12 cellular contexts compared by ENCODE assay signal in the genomic region with DNA sequence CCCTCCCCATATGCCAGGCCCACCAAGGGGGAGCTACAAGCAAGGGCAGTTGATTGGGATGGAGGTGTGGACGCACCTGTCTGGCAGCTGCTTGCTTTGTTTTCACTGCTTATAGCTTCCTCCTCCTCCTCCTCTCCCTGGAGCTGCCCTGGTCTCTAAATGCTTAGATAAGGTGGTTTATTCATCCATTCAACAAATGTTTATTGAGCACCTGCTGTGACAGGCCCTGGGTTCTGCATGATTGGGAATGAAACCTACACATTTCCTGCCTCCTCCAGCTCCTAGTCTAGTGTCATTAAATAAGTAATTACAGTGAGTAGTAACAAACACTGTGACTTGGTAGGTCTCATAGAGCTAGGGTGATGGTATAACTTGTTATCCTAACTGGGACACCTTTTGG. TPM values are rescaled to one million over a fixed set of nuclear protein-coding genes. Genes with fewer than 3 reads are reported as not detected.
DNase-seq lines count a peak whose midpoint lies in the region; ATAC-seq and TF ChIP-seq lines count a peak whose summit lies in the region.
"Had no signal": no experiment of that assay in that cellular context is flagged by ENCODE, and none has a peak within 500 bp of the region (broad histone marks: within the 10 kb centered on the region; RNA-seq: fewer than 3 reads in every experiment).

No MANE protein-coding gene starts in this region.

- BruUV-seq in Panc1 (replicated peaks; lab: Mats Ljungman, UMichigan): no TSS peak

- no peaks in the 10 kb centered on the region for H3K9me3 ChIP-seq in Panc1 (ENCODE audit: control insufficient read depth, insufficient read depth, low read depth, low read length)

- no peak overlapping the region for H3K4me3 Mint-ChIP-seq in nephron progenitor cell
- H3K4me3 Mint-ChIP-seq: activated CD8-positive, alpha-beta T cell treated with anti-CD3 and anti-CD28 coated beads for 36 hours; activated naive CD4-positive, alpha-beta T cell treated with anti-CD3 and anti-CD28 coated beads, Interleukin-2, amount 50 U/mL, for 24 hours; central memory CD8-positive, alpha-beta T cell had no signal

- H3K27ac Mint-ChIP-seq in nephron progenitor cell: peak overlapping the region; percentile 14
- H3K27ac Mint-ChIP-seq: activated CD8-positive, alpha-beta T cell treated with anti-CD3 and anti-CD28 coated beads for 36 hours; activated naive CD4-positive, alpha-beta T cell treated with anti-CD3 and anti-CD28 coated beads, Interleukin-2, amount 50 U/mL, for 24 hours had no signal

- no peaks in the 10 kb centered on the region for H3K9me3 Mint-ChIP-seq in nephron progenitor cell
- H3K9me3 Mint-ChIP-seq: activated CD8-positive, alpha-beta T cell treated with anti-CD3 and anti-CD28 coated beads for 36 hours; activated naive CD4-positive, alpha-beta T cell treated with anti-CD3 and anti-CD28 coated beads, Interleukin-2, amount 50 U/mL, for 24 hours; central memory CD8-positive, alpha-beta T cell had no signal

- POLR2A ChIA-PET in Panc1 (lab: Charles Lee): interaction anchor here (0.6 to 0.7 kb wide), 2 partner anchors 20 to 29 kb away, joined by 3 to 4 read pairs; no protein-coding TSS in a partner anchor

- H3K27me3 ChIP-seq in Panc1 (ENCODE audit: control insufficient read depth, insufficient read depth, low read length): no peaks in the 10 kb centered on the region

- CTCF ChIA-PET in Panc1 (lab: Charles Lee): no interaction called here

- peaks cover 22% of the 10 kb centered on the region for H3K4me1 ChIP-seq in Panc1 (ENCODE audit: control insufficient read depth, insufficient read depth, low read length)

- H3K4me3 ChIP-seq in Panc1 (ENCODE audit: low read depth in 2 of 2, low read length in 2 of 2): no peak overlapping the region

- H3K4me1 Mint-ChIP-seq in nephron progenitor cell: peaks cover 28% of the 10 kb centered on the region
- H3K4me1 Mint-ChIP-seq: activated naive CD4-positive, alpha-beta T cell treated with anti-CD3 and anti-CD28 coated beads, Interleukin-2, amount 50 U/mL, for 24 hours had no signal

- in situ Hi-C loops in Panc1 (cut with HindIII; ENCODE audit: low pct_unique_long_range_greater_than_20kb, low sequenced_read_pairs): no loop called here

- peak overlapping the region; percentile 80 for H3K27ac ChIP-seq in Panc1 (ENCODE audit: low read length)

- peaks cover 13% of the 10 kb centered on the region for H3K27me3 Mint-ChIP-seq in nephron progenitor cell (ENCODE audit: low read depth, poor library complexity)
- H3K27me3 Mint-ChIP-seq: activated CD8-positive, alpha-beta T cell treated with anti-CD3 and anti-CD28 coated beads for 36 hours; activated naive CD4-positive, alpha-beta T cell treated with anti-CD3 and anti-CD28 coated beads, Interleukin-2, amount 50 U/mL, for 24 hours; central memory CD8-positive, alpha-beta T cell had no signal

- intact Hi-C loops in Panc1 (cut with micrococcal nuclease; ENCODE audit: unreplicated experiment): no loop called here

- DNase-seq in DMS79 (lab: John Stamatoyannopoulos, UW) (peak; percentile 33), NCI-H1436 (lab: John Stamatoyannopoulos, UW) (peak; percentile 72), Panc1 (ENCODE audit: low read depth, low spot score) (no peak), nephron progenitor cell (no peak), cerebellum (ENCODE audit: low spot score) (no peak), omental fat pad (ENCODE audit: low spot score) (no peak)
- DNase-seq: activated CD8-positive, alpha-beta T cell treated with anti-CD3 and anti-CD28 coated beads for 36 hours; NCI-H187 treated with DMSO at 0.1 percent for 48 hours had no signal

- peak; percentile 37 for ATAC-seq in Panc1
- no peak for ATAC-seq in HG02973 (IDR thresholded peaks at IDR 0.05; ENCODE audit: unreplicated experiment)
- ATAC-seq in HG03442 (IDR thresholded peaks at IDR 0.05; ENCODE audit: unreplicated experiment): no peak
- no peak for ATAC-seq in omental fat pad (ENCODE audit: low FRiP score)
- ATAC-seq: activated CD8-positive, alpha-beta T cell treated with anti-CD3 and anti-CD28 coated beads for 36 hours had no signal

- TF ChIP-seq CTCF in Panc1 (IDR thresholded peaks at IDR 0.05) (no peak), nephron progenitor cell (IDR thresholded peaks at IDR 0.05) (no peak), omental fat pad (IDR thresholded peaks at IDR 0.05) (no peak)

- no peaks in the 10 kb centered on the region for H3K36me3 Mint-ChIP-seq in nephron progenitor cell (ENCODE audit: low read depth)
- H3K36me3 Mint-ChIP-seq: activated naive CD4-positive, alpha-beta T cell treated with anti-CD3 and anti-CD28 coated beads, Interleukin-2, amount 50 U/mL, for 24 hours had no signal

- H3K36me3 ChIP-seq in Panc1 (ENCODE audit: control insufficient read depth, insufficient read depth, low read length): no peaks in the 10 kb centered on the region

RNA-seq across cellular contexts. Expression of gene MAP3K14, which starts 17.4 kb away (rescaled TPM):
- 80.8 TPM for total RNA-seq in Panc1 (2021; ENCODE audit: unreplicated experiment)
- 60.3 TPM for polyA plus RNA-seq in Panc1 (2012; ENCODE audit: insufficient read length)
- 3.5 TPM for total RNA-seq in cerebellum
- 10 to 100 TPM in 2 of 4 donors, 1 to 10 TPM in 2; 5.4 to 15.9 (median 12.6) TPM for total RNA-seq in omental fat pad

Comparison
In these comparisons a context has a peak if more than half of its experiments do, and no peak if none do; other contexts are left out.
1. DNase-seq: peak in DMS79 (single experiment) and NCI-H1436 (single experiment); none in Panc1 (single experiment), nephron progenitor cell (single experiment), cerebellum (single experiment) and omental fat pad (single experiment).